14 cellular contexts compared by ENCODE assay signal in the genomic region with DNA sequence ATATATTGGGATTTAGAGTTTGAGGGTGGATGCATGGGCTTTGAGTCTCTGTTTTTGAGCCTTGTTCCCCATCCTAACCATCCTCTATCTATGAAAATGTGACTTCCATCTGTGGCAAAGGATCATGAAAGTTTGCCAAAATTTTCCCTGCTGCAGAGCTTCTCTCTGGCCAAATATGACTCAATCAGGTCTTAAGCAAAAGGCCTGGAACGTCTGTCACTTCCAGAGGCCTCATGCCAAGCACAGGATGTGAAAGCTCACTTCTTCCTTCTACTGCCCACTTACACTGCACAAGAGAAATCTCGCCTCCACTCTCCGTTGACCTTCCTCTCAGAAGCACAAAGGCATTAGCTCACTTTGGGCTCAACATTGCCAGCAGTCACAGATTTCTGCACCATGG.
DNase-seq lines count a peak whose midpoint lies in the region; ATAC-seq, FAIRE-seq and TF ChIP-seq lines count a peak whose summit lies in the region.
"Had no signal": no experiment of that assay in that cellular context is flagged by ENCODE, and none has a peak within 500 bp of the region (broad histone marks: within the 10 kb centered on the region; RNA-seq: fewer than 3 reads in every experiment).

No MANE protein-coding gene starts in this region.

- H4K20me1 ChIP-seq in neural progenitor cell (ENCODE audit: low read depth), result no peaks in the 10 kb centered on the region

- TF ChIP-seq CTCF in heart right ventricle (IDR thresholded peaks at IDR 0.05), result no peak
- no peak for TF ChIP-seq CTCF in stomach (IDR thresholded peaks at IDR 0.05)
- no peak for TF ChIP-seq CTCF in neural progenitor cell (IDR thresholded peaks at IDR 0.05)

- intact Hi-C loops in heart right ventricle (cut with DNase I), result no loop called here
- intact Hi-C loops in stomach (cut with DNase I; ENCODE audit: low total_unique reads), result no loop called here

- peak; percentile 72 for DNase-seq in GM04503 (ENCODE audit: low read depth)
- peak; percentile 54 for DNase-seq in astrocyte of the hippocampus (ENCODE audit: low read depth, low spot score)
- DNase-seq in heart right ventricle, result peak in 1 of 2 donors; percentile 19
- DNase-seq in stromal cell of bone marrow (ENCODE audit: low read depth), result peak; percentile 79
- no peak for DNase-seq in GM12892 (ENCODE audit: insufficient read length)
- no peak for DNase-seq in stomach
- no peak for DNase-seq in kidney glomerular epithelial cell (lab: John Stamatoyannopoulos, UW)
- no peak for DNase-seq in neural progenitor cell (ENCODE audit: low spot score)
- DNase-seq: activated CD8-positive, alpha-beta memory T cell treated with anti-CD3 and anti-CD28 coated beads, Interleukin-2, amount 50 U/mL, for 48 hours; CD8-positive, alpha-beta memory T cell; KBM-7; NCI-H226 had no signal

- H3K9me3 Mint-ChIP-seq in neural progenitor cell, result peaks cover 2% of the 10 kb centered on the region

- H3K36me3 Mint-ChIP-seq in neural progenitor cell, result no peaks in the 10 kb centered on the region
- H3K36me3 Mint-ChIP-seq: brain; CD8-positive, alpha-beta memory T cell had no signal

- no peak overlapping the region for H3K4me3 Mint-ChIP-seq in neural progenitor cell
- H3K4me3 Mint-ChIP-seq: brain; CD8-positive, alpha-beta memory T cell; GM23338 had no signal

- H3K4me2 ChIP-seq in neural progenitor cell, result no peak overlapping the region
- H3K4me2 ChIP-seq: GM23338 had no signal

- H3K9me3 ChIP-seq in heart right ventricle, result peaks cover 0 to 9% (median 0%) of the 10 kb centered on the region in 11 donors
- H3K9me3 ChIP-seq in stomach, result peaks cover 0 to 6% (median 0%) of the 10 kb centered on the region in 4 donors
- no peaks in the 10 kb centered on the region for H3K9me3 ChIP-seq in neural progenitor cell (ENCODE audit: low read depth)

- no peaks in the 10 kb centered on the region for H3K36me3 ChIP-seq in heart right ventricle
- no peaks in the 10 kb centered on the region for H3K36me3 ChIP-seq in stomach
- H3K36me3 ChIP-seq in neural progenitor cell, result no peaks in the 10 kb centered on the region

- TF ChIP-seq EP300 in stomach (IDR thresholded peaks at IDR 0.05), result no peak

- H3K27me3 Mint-ChIP-seq in neural progenitor cell (ENCODE audit: insufficient read depth, low read depth), result peaks cover 2% of the 10 kb centered on the region
- H3K27me3 Mint-ChIP-seq: CD8-positive, alpha-beta memory T cell had no signal

- H3K79me2 ChIP-seq in neural progenitor cell (ENCODE audit: low read depth), result no peaks in the 10 kb centered on the region

- H3K4me3 ChIP-seq in heart right ventricle (no peak overlapping the region), stomach (no peak overlapping the region), neural progenitor cell (no peak overlapping the region)
- H3K4me3 ChIP-seq: GM23338 had no signal

- FAIRE-seq in GM12892 (lab: Jason Lieb, UNC), result no peak

- H3K4me1 Mint-ChIP-seq in neural progenitor cell, result no peaks in the 10 kb centered on the region
- H3K4me1 Mint-ChIP-seq: brain; CD8-positive, alpha-beta memory T cell; GM23338 had no signal

- TF ChIP-seq POLR2A in GM12892 (IDR thresholded peaks at IDR 0.05; ENCODE audit: low read depth, low read length), result no peak
- TF ChIP-seq POLR2A in stomach (IDR thresholded peaks at IDR 0.05), result no peak

- H3K27ac ChIP-seq in heart right ventricle (no peak overlapping the region), stomach (no peak overlapping the region), neural progenitor cell (no peak overlapping the region)

- H3K27me3 ChIP-seq in heart right ventricle, result no peaks in the 10 kb centered on the region
- no peaks in the 10 kb centered on the region for H3K27me3 ChIP-seq in stomach
- no peaks in the 10 kb centered on the region for H3K27me3 ChIP-seq in neural progenitor cell

- H2AFZ ChIP-seq in neural progenitor cell (replicated peaks), result no peak overlapping the region
- H2AFZ ChIP-seq: GM23338 had no signal

- WGBS in heart right ventricle, 2 donors, result 28 to 45% methylated on average over 3 of the region's 3 CpGs
- WGBS in stomach, 5 donors, result 44 to 69% (median 50%) methylated on average over 3 of the region's 3 CpGs

- H3K4me1 ChIP-seq in heart right ventricle (peaks cover 0 to 10% (median 6%) of the 10 kb centered on the region in 9 donors), stomach (peaks cover 0 to 6% (median 2%) of the 10 kb centered on the region in 4 donors), neural progenitor cell (no peaks in the 10 kb centered on the region)

- ATAC-seq in heart right ventricle, result peak; percentile 51 to 96 (median 74)
- ATAC-seq: GM23338 had no signal

- no peaks in the 10 kb centered on the region for H3F3A ChIP-seq in neural progenitor cell (ENCODE audit: low read depth)

- no peak overlapping the region for H3K27ac Mint-ChIP-seq in neural progenitor cell
- H3K27ac Mint-ChIP-seq: brain, GM23338 had no signal

- H3K9ac ChIP-seq in neural progenitor cell, result no peak overlapping the region

Comparison
In these comparisons a context has a peak if more than half of its experiments do, and no peak if none do; other contexts are left out.
1. DNase-seq: peak in GM04503 (single experiment), astrocyte of the hippocampus (single experiment) and stromal cell of bone marrow (single experiment); none in GM12892 (single experiment), stomach (single experiment), kidney glomerular epithelial cell (single experiment) and neural progenitor cell (single experiment).